2 cellular contexts compared by ENCODE assay signal in genomic region chr12:124105546-124105945, GRCh38.
TF ChIP-seq lines count a peak whose summit lies in the region.

No MANE protein-coding gene starts in this region.

TF ChIP-seq in GM23338, 12 proteins besides CTCF, POLR2A, EP300 and RAD21:
- TF ChIP-seq CREB1 (CRISPR knock-in tag; IDR thresholded peaks at IDR 0.05; ENCODE audit: low read depth) (no peak), POLR2AphosphoS5 (IDR thresholded peaks at IDR 0.05; ENCODE audit: low read depth) (no peak), REST (IDR thresholded peaks at IDR 0.05; ENCODE audit: unreplicated experiment) (no peak), EZH2 (IDR thresholded peaks at IDR 0.05; ENCODE audit: low read depth, unreplicated experiment) (no peak), NANOG (IDR thresholded peaks at IDR 0.05; ENCODE audit: borderline replicate concordance) (no peak), ETS1 (IDR thresholded peaks at IDR 0.05) (no peak), JUNB (IDR thresholded peaks at IDR 0.05; ENCODE audit: unreplicated experiment) (no peak), ZNF462 (CRISPR knock-in tag; IDR thresholded peaks at IDR 0.05) (no peak), EZH2phosphoT487 (IDR thresholded peaks at IDR 0.05; ENCODE audit: unreplicated experiment) (no peak), ZNF331 (CRISPR knock-in tag; IDR thresholded peaks at IDR 0.05; ENCODE audit: low read depth) (no peak)

TF ChIP-seq in K562, 482 proteins besides CTCF, POLR2A, EP300 and RAD21:
- no peak for TF ChIP-seq DIDO1 (tag; IDR thresholded peaks at IDR 0.05; ENCODE audit: low read depth)
- no peak for TF ChIP-seq RBM15 (IDR thresholded peaks at IDR 0.05; ENCODE audit: insufficient read depth, low read length)
- 0 out of 2 replicates have a peak, but pooled peaks have one; percentile 19 for TF ChIP-seq TAF7 (tag; IDR thresholded peaks at IDR 0.05)
- TF ChIP-seq CLOCK (CRISPR knock-in tag; IDR thresholded peaks at IDR 0.05; ENCODE audit: borderline replicate concordance), result no peak
- TF ChIP-seq POLR2AphosphoS5 (IDR thresholded peaks at IDR 0.05; ENCODE audit: control insufficient read depth, insufficient read depth, low read depth, low read length), result no peak
- TF ChIP-seq ETV5 (CRISPR knock-in tag; IDR thresholded peaks at IDR 0.05; ENCODE audit: low read depth), result no peak
- no peak for TF ChIP-seq SMARCA5 (IDR thresholded peaks at IDR 0.05)
- peak; percentile 49 to 88 (median 70) for TF ChIP-seq YY1 (IDR thresholded peaks at IDR 0.05; ENCODE audit: borderline replicate concordance in 1 of 3, control insufficient read depth in 1 of 3, extremely low read depth in 1 of 3, insufficient read depth in 3 of 3, insufficient read length in 1 of 3, insufficient replicate concordance in 2 of 3, low read depth in 1 of 3, low read length in 2 of 3)
- no peak for TF ChIP-seq EP400 (IDR thresholded peaks at IDR 0.05)
- TF ChIP-seq SMAD2 (IDR thresholded peaks at IDR 0.05; ENCODE audit: low read depth, low read length), result no peak
- TF ChIP-seq SMARCA4 (IDR thresholded peaks at IDR 0.05), result no peak
- no peak for TF ChIP-seq ZNF639 (CRISPR knock-in tag; conservative IDR thresholded peaks at IDR 0.05 in 1 of 2, IDR thresholded peaks at IDR 0.05 in 1 of 2)
